ENCODE assay signal across 9 cellular contexts in the genomic region with DNA sequence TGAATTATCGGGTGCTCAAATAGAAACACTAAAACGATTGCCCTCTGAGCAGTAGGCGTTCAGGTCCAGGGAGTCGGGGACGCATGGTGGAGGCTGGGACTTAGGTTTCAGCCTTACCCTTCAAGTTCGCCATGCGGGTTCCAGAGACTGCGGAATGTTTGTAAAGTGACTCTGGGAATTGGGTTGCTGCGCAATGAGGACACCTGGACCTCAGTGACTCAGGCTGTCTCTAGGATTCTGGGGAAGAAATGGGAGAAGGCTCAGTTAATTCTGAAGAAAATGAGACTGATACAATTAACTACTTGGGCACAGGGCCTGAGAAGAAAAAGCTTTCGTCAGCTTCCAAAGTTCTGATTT. TPM values are rescaled to one million over a fixed set of nuclear protein-coding genes. Genes with fewer than 3 reads are reported as not detected.
DNase-seq lines count a peak whose midpoint lies in the region; ATAC-seq and TF ChIP-seq lines count a peak whose summit lies in the region.
"Had no signal": no experiment of that assay in that cellular context is flagged by ENCODE, and none has a peak within 500 bp of the region (broad histone marks: within the 10 kb centered on the region; RNA-seq: fewer than 3 reads in every experiment).

No MANE protein-coding gene starts in this region.

- TF ChIP-seq CTCF in fibroblast of the aortic adventitia (IDR thresholded peaks at IDR 0.05; ENCODE audit: insufficient read depth, low read length), result no peak

- ATAC-seq in HG02571 (IDR thresholded peaks at IDR 0.05; ENCODE audit: unreplicated experiment) (no peak), esophagus mucosa (no peak)

- H3K36me3 ChIP-seq in ES-I3 (ENCODE audit: insufficient read depth, low read length), result peaks cover 3% of the 10 kb centered on the region; the same call in 1 of the 2 replicates

- DNase-seq in RPMI7951 (ENCODE audit: low read depth) (peak; percentile 64), fibroblast of the aortic adventitia (ENCODE audit: low read depth) (peak; percentile 45), renal cortical epithelial cell (ENCODE audit: low read depth) (peak; percentile 52), NCI-H774 (lab: John Stamatoyannopoulos, UW) (no peak)
- no peak for DNase-seq in stimulated activated CD4-positive, alpha-beta T cell treated with anti-CD3 and anti-CD28 coated beads, Interleukin-2, amount 100 ng/mL, for 48 hours
- DNase-seq: NCI-H446 treated with DMSO at 0.1 percent for 48 hours had no signal

- H3K9ac ChIP-seq in ES-I3 (ENCODE audit: low read depth, low read length), result peak overlapping the region; percentile 64; the same call in 1 of the 2 replicates

- no peaks in the 10 kb centered on the region for H3K9me3 ChIP-seq in ES-I3 (ENCODE audit: control insufficient read depth, insufficient read depth, low read length)

- H3K4me1 ChIP-seq in ES-I3 (ENCODE audit: insufficient read depth, low read length), result no peaks in the 10 kb centered on the region

- H3K4me3 ChIP-seq in fibroblast of the aortic adventitia (ENCODE audit: low read depth, low read length), result peak overlapping the region; percentile 91

RNA-seq across cellular contexts. Expression of a gene that starts 1.1 kb away (rescaled TPM):
- 145 and 210 TPM in 2 replicates for total RNA-seq in RPMI7951 (2014; rRNA removed; shearing (Covaris generic))
- total RNA-seq in fibroblast of the aortic adventitia (ENCODE audit: low replicate concordance), result 83.3 and 475 TPM in 2 replicates
- 114 and 178 TPM in 2 replicates for total RNA-seq in renal cortical epithelial cell
- total RNA-seq in esophagus mucosa, result 211 TPM

Comparison
In these comparisons a context has a peak if more than half of its experiments do, and no peak if none do; other contexts are left out.
1. DNase-seq: peak in RPMI7951 (single experiment), fibroblast of the aortic adventitia (single experiment) and renal cortical epithelial cell (single experiment); none in NCI-H774 (single experiment) and stimulated activated CD4-positive, alpha-beta T cell treated with anti-CD3 and anti-CD28 coated beads, Interleukin-2, amount 100 ng/mL, for 48 hours (0 of 2).